34 cellular contexts compared by ENCODE assay signal in the genomic region with DNA sequence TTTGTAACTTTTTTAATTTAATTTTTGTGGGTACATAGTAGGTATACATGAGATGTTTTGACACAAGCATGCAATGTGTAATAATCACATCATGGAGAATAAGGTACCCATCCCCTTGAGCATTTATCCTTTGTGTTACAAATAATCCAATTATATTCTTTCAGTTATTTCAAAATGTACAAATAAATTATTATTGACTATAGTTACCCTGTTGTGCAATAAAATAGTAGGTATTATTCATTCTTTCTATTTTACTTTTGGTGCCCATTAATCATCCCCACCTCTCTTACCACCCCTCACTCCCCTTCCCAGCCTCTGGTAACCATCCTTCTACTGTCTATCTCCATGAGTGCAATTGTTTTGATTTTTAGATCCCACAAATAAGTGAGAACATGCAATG.
"Had no signal": no experiment of that assay in that cellular context is flagged by ENCODE, and none has a peak within 500 bp of the region (broad histone marks: within the 10 kb centered on the region; RNA-seq: fewer than 3 reads in every experiment).

No MANE protein-coding gene starts in this region.

- H2AFZ ChIP-seq: neural progenitor cell had no signal

- H3K27me3 ChIP-seq: left lung, neural progenitor cell, neutrophil, stomach, suprapubic skin, tibial artery, upper lobe of right lung had no signal

- FAIRE-seq: islet of Langerhans, kidney, urothelium cell line had no signal

- ATAC-seq: left colon; left lung; lower lobe of right lung; natural killer cell; right cardiac atrium; sciatic nerve; stimulated activated naive B cell treated with anti-CD40 and anti-IgM and Interleukin-4, amounts not matched to agents 10 μg/mL and 1 μg/mL and 100 μg/mL, for 72 hours; stimulated activated naive CD8-positive, alpha-beta T cell treated with anti-CD3 and anti-CD28 coated beads, Interleukin-15, Interleukin-2, amounts not matched to agents 100 U/mL and 50 U/mL, for 24 hours; upper lobe of right lung had no signal

- H3K4me3 ChIP-seq: left lung, lower lobe of right lung, neural progenitor cell, skin epidermis, stomach, suprapubic skin, thoracic aorta, tibial artery, upper lobe of right lung had no signal

- H3K27me3 Mint-ChIP-seq: naive B cell; progenitor cell of endocrine pancreas; stimulated activated naive B cell treated with anti-CD40 and anti-IgM and Interleukin-4, amounts not matched to agents 10 μg/mL and 1 μg/mL and 100 μg/mL, for 72 hours had no signal

- H3K4me3 Mint-ChIP-seq: immature natural killer cell; mesothelial cell of epicardium; naive B cell; natural killer cell; nephron progenitor cell; neural progenitor cell; stimulated activated naive B cell treated with anti-CD40 and anti-IgM and Interleukin-4, amounts not matched to agents 10 μg/mL and 1 μg/mL and 100 μg/mL, for 72 hours had no signal

- H3K9me3 ChIP-seq: left lung, lower lobe of right lung, neutrophil, stomach, suprapubic skin, thoracic aorta, tibial artery, upper lobe of right lung had no signal

- DNase-seq: hypothalamus; immature natural killer cell; kidney; left colon; left lung; lower lobe of right lung; mammary epithelial cell; mesendoderm; naive B cell; natural killer cell; nephron progenitor cell; occipital lobe; retina; right cardiac atrium; stimulated activated CD4-positive, alpha-beta T cell treated with anti-CD3 and anti-CD28 coated beads, Interleukin-12 subunit alpha, Interleukin-12 subunit beta, amount 100 ng/mL, for 4 hours; stimulated activated CD4-positive, alpha-beta T cell treated with anti-CD3 and anti-CD28 coated beads, Interleukin-15, amount 100 ng/mL, for 24 hours; stimulated activated CD4-positive, alpha-beta T cell treated with anti-CD3 and anti-CD28 coated beads, Interleukin-2, amount 100 ng/mL, for 24 hours; stimulated activated CD4-positive, alpha-beta T cell treated with anti-CD3 and anti-CD28 coated beads, Interleukin-4, amount 100 ng/mL, for 1 hour; stimulated activated naive B cell treated with anti-CD40 and anti-IgM and Interleukin-4, amounts not matched to agents 10 μg/mL and 1 μg/mL and 100 μg/mL, for 72 hours; stimulated activated naive CD8-positive, alpha-beta T cell treated with anti-CD3 and anti-CD28 coated beads, Interleukin-15, Interleukin-2, amounts not matched to agents 100 U/mL and 50 U/mL, for 24 hours; stomach; tibial artery; trophoblast cell; upper lobe of right lung had no signal

- H3K36me3 ChIP-seq: left lung, lower lobe of right lung, neural progenitor cell, neutrophil, stomach, suprapubic skin, thoracic aorta, tibial artery, upper lobe of right lung had no signal

- H3K4me1 Mint-ChIP-seq: natural killer cell had no signal

- H3K27ac Mint-ChIP-seq: immature natural killer cell; mesothelial cell of epicardium; natural killer cell; nephron progenitor cell; neural progenitor cell; progenitor cell of endocrine pancreas; stimulated activated naive B cell treated with anti-CD40 and anti-IgM and Interleukin-4, amounts not matched to agents 10 μg/mL and 1 μg/mL and 100 μg/mL, for 72 hours had no signal

- H3K9me3 Mint-ChIP-seq: immature natural killer cell had no signal

- H3K9ac ChIP-seq: neural progenitor cell had no signal

- H3K36me3 Mint-ChIP-seq: immature natural killer cell, naive B cell, natural killer cell, neural progenitor cell had no signal

- H3K27ac ChIP-seq: left lung, lower lobe of right lung, neural progenitor cell, skin epidermis, stomach, suprapubic skin, thoracic aorta, tibial artery, upper lobe of right lung had no signal

- H3K4me2 ChIP-seq: neural progenitor cell had no signal
